In genomic region chr10:104811166-104811565, GRCh38 we compare ENCODE assay signal across 15 cellular contexts.
DNase-seq lines count a peak whose midpoint lies in the region; ATAC-seq, FAIRE-seq and TF ChIP-seq lines count a peak whose summit lies in the region.
"Had no signal": no experiment of that assay in that cellular context is flagged by ENCODE, and none has a peak within 500 bp of the region (broad histone marks: within the 10 kb centered on the region; RNA-seq: fewer than 3 reads in every experiment).

No MANE protein-coding gene starts in this region.

- no peaks in the 10 kb centered on the region for H3K4me1 ChIP-seq in breast epithelium
- no peaks in the 10 kb centered on the region for H3K4me1 ChIP-seq in astrocyte (ENCODE audit: insufficient read depth, low read length)
- H3K4me1 ChIP-seq in vagina, result no peaks in the 10 kb centered on the region

- ATAC-seq in HG02610 (IDR thresholded peaks at IDR 0.05; ENCODE audit: unreplicated experiment), result no peak

- H4K20me1 ChIP-seq in astrocyte (ENCODE audit: insufficient read depth, low read length), result no peaks in the 10 kb centered on the region

- CTCF ChIA-PET in MCF 10A (lab: Yijun Ruan, JAX), result interaction anchor here (0.5 kb wide), 1 partner anchor 163 kb away, joined by 3 read pairs; no protein-coding TSS in a partner anchor

- FAIRE-seq in astrocyte (lab: Jason Lieb, UNC), result no peak
- FAIRE-seq: G401.6, GM19239 had no signal

- no TSS peak for BruUV-seq in MCF 10A (replicated peaks; lab: Mats Ljungman, UMichigan)

- H3K36me3 Mint-ChIP-seq in MCF 10A (ENCODE audit: insufficient read depth, unreplicated experiment) (peaks cover 14% of the 10 kb centered on the region), astrocyte (ENCODE audit: low read depth, unreplicated experiment) (no peaks in the 10 kb centered on the region)
- H3K36me3 Mint-ChIP-seq: CD4-positive, CD25-positive, alpha-beta regulatory T cell had no signal

- no peaks in the 10 kb centered on the region for H3K79me2 ChIP-seq in astrocyte (ENCODE audit: insufficient read depth, low read length)

- peak; percentile 36 for DNase-seq in MCF 10A (ENCODE audit: unreplicated experiment)
- no peak for DNase-seq in breast epithelium (ENCODE audit: low spot score in 2 of 2)
- DNase-seq in astrocyte (ENCODE audit: low read depth), result no peak
- DNase-seq in left kidney (ENCODE audit: low read depth, low spot score), result peak; percentile 6
- DNase-seq in substantia nigra (lab: John Stamatoyannopoulos, UW), result no peak
- DNase-seq in EL, result no peak
- no peak for DNase-seq in vagina (ENCODE audit: extremely low spot score in 2 of 2)
- DNase-seq: CD4-positive, CD25-positive, alpha-beta regulatory T cell; DMS53; H7; IMR-90 had no signal

- intact Hi-C loops in MCF 10A (cut with micrococcal nuclease), result no loop called here
- intact Hi-C loops in breast epithelium (cut with DNase I; ENCODE audit: low total_unique reads), result no loop called here
- intact Hi-C loops in vagina (cut with DNase I), result no loop called here

- H3K9me3 Mint-ChIP-seq in MCF 10A (ENCODE audit: unreplicated experiment) (peaks cover 11% of the 10 kb centered on the region), astrocyte (ENCODE audit: unreplicated experiment) (peaks cover 3% of the 10 kb centered on the region)

- H3K27me3 ChIP-seq in breast epithelium, result no peaks in the 10 kb centered on the region
- H3K27me3 ChIP-seq in astrocyte (ENCODE audit: insufficient read depth, low read length), result no peaks in the 10 kb centered on the region
- no peaks in the 10 kb centered on the region for H3K27me3 ChIP-seq in vagina

- H3K4me1 Mint-ChIP-seq in MCF 10A (ENCODE audit: insufficient read depth, unreplicated experiment), result peaks cover 35% of the 10 kb centered on the region
- H3K4me1 Mint-ChIP-seq in astrocyte (ENCODE audit: low read depth, unreplicated experiment), result peaks cover 30% of the 10 kb centered on the region
- H3K4me1 Mint-ChIP-seq: CD4-positive, CD25-positive, alpha-beta regulatory T cell had no signal

- no peaks in the 10 kb centered on the region for H3K27me3 Mint-ChIP-seq in MCF 10A (ENCODE audit: insufficient read depth, unreplicated experiment)
- no peaks in the 10 kb centered on the region for H3K27me3 Mint-ChIP-seq in astrocyte (ENCODE audit: low read depth, unreplicated experiment)

- no peaks in the 10 kb centered on the region for H3K36me3 ChIP-seq in breast epithelium
- no peaks in the 10 kb centered on the region for H3K36me3 ChIP-seq in astrocyte (ENCODE audit: insufficient read depth, low read length)
- no peaks in the 10 kb centered on the region for H3K36me3 ChIP-seq in vagina

- POLR2A ChIA-PET in MCF 10A (lab: Yijun Ruan, JAX), result no interaction called here

- TF ChIP-seq CTCF in MCF 10A (IDR thresholded peaks at IDR 0.05; ENCODE audit: unreplicated experiment), result no peak
- TF ChIP-seq CTCF in breast epithelium (IDR thresholded peaks at IDR 0.05), result no peak
- TF ChIP-seq CTCF in astrocyte (IDR thresholded peaks at IDR 0.05; ENCODE audit: insufficient read depth, low read depth, low read length), result no peak
- no peak for TF ChIP-seq CTCF in vagina (IDR thresholded peaks at IDR 0.05)

- H3K4me3 ChIP-seq in breast epithelium (no peak overlapping the region), astrocyte (ENCODE audit: insufficient read depth, low read depth, low read length) (no peak overlapping the region), vagina (no peak overlapping the region)

- H3K27ac ChIP-seq in breast epithelium (no peak overlapping the region), astrocyte (ENCODE audit: low read depth, low read length) (no peak overlapping the region), substantia nigra (ENCODE audit: low read depth, low read length, poor library complexity, severe bottlenecking) (no peak overlapping the region), vagina (no peak overlapping the region)
- H3K27ac ChIP-seq: 22Rv1 had no signal

- H3K9ac ChIP-seq in astrocyte (ENCODE audit: low read length), result no peak overlapping the region

- TF ChIP-seq POLR2A in breast epithelium (IDR thresholded peaks at IDR 0.05), result no peak
- TF ChIP-seq POLR2A in vagina (IDR thresholded peaks at IDR 0.05), result no peak

- no peak overlapping the region for H3K4me2 ChIP-seq in astrocyte (ENCODE audit: low read length)

- peak overlapping the region; percentile 91 for H3K27ac Mint-ChIP-seq in MCF 10A (ENCODE audit: low read depth, unreplicated experiment)
- H3K27ac Mint-ChIP-seq in astrocyte (ENCODE audit: unreplicated experiment), result peak overlapping the region; percentile 10
- H3K27ac Mint-ChIP-seq: CD4-positive, CD25-positive, alpha-beta regulatory T cell had no signal

- H2AFZ ChIP-seq in astrocyte (ENCODE audit: low read depth, low read length), result no peak overlapping the region

- H3K4me3 Mint-ChIP-seq in MCF 10A (ENCODE audit: unreplicated experiment) (no peak overlapping the region), astrocyte (ENCODE audit: unreplicated experiment) (no peak overlapping the region)
- H3K4me3 Mint-ChIP-seq: CD4-positive, CD25-positive, alpha-beta regulatory T cell had no signal

- H3K9me3 ChIP-seq in breast epithelium (peaks cover 0 to 7% of the 10 kb centered on the region in 2 donors), astrocyte (ENCODE audit: insufficient read depth, low read depth, low read length) (no peaks in the 10 kb centered on the region), vagina (no peaks in the 10 kb centered on the region)

Comparison
In these comparisons a context has a peak if more than half of its experiments do, and no peak if none do; other contexts are left out.
1. DNase-seq: peak in MCF 10A (single experiment) and left kidney (single experiment); none in breast epithelium (0 of 2), astrocyte (single experiment), substantia nigra (0 of 49), EL (single experiment) and vagina (0 of 2).